ENCODE assay signal across 1 cellular context in genomic region chr9:126459126-126459525, GRCh38.
TF ChIP-seq lines count a peak whose summit lies in the region.

No MANE protein-coding gene starts in this region.

TF ChIP-seq in H1, 55 proteins besides CTCF, POLR2A, EP300 and RAD21 (continued from another document):
- TF ChIP-seq RNF2 (IDR thresholded peaks at IDR 0.05; ENCODE audit: borderline replicate concordance, low read depth, low read length, missing control alignments, poor library complexity, severe bottlenecking) (no peak), CEBPB (IDR thresholded peaks at IDR 0.05; ENCODE audit: low read depth, low read length) (no peak), SAP30 (IDR thresholded peaks at IDR 0.05; ENCODE audit: insufficient read depth, insufficient replicate concordance, low read length) (no peak), POLR2AphosphoS5 (IDR thresholded peaks at IDR 0.05; ENCODE audit: low read depth, low read length) (no peak), CTBP2 (IDR thresholded peaks at IDR 0.05; ENCODE audit: borderline replicate concordance, insufficient read depth, insufficient read length, low read length) (no peak), CREB1 (IDR thresholded peaks at IDR 0.05) (no peak), SP4 (IDR thresholded peaks at IDR 0.05; ENCODE audit: low read length) (no peak), GTF2F1 (IDR thresholded peaks at IDR 0.05; ENCODE audit: borderline replicate concordance, low read depth, low read length) (no peak), ZNF274 (IDR thresholded peaks at IDR 0.05; ENCODE audit: borderline replicate concordance, extremely low read depth, low read length) (no peak), NANOG (IDR thresholded peaks at IDR 0.05; ENCODE audit: insufficient read depth, low read depth, low read length, poor library complexity, severe bottlenecking) (no peak), SIRT6 (IDR thresholded peaks at IDR 0.05; ENCODE audit: low read length) (no peak), RFX5 (IDR thresholded peaks at IDR 0.05; ENCODE audit: borderline replicate concordance, low read depth, low read length) (no peak), EZH2 (IDR thresholded peaks at IDR 0.05; ENCODE audit: low read depth, low read length, severe bottlenecking) (no peak), SP2 (IDR thresholded peaks at IDR 0.05; ENCODE audit: low read length) (no peak)
TF ChIP-seq in H1: peak in this region for 0.
